Comparison of ENCODE assay signal across 8 cellular contexts in genomic region chr14:21096889-21097615, GRCh38. TPM values are rescaled to one million over a fixed set of nuclear protein-coding genes. Genes with fewer than 3 reads are reported as not detected.
DNase-seq lines count a peak whose midpoint lies in the region; ATAC-seq and TF ChIP-seq lines count a peak whose summit lies in the region.

No MANE protein-coding gene starts in this region.

- peak overlapping the region; percentile 43 for H3K4me3 ChIP-seq in AG04450 (ENCODE audit: low read depth, low read length)
- H3K4me3 ChIP-seq in naive thymus-derived CD4-positive, alpha-beta T cell (ENCODE audit: low read length), result no peak overlapping the region

- H3K27me3 ChIP-seq in AG04450 (ENCODE audit: control insufficient read depth, insufficient read depth, low read length), result peaks cover 9% of the 10 kb centered on the region
- H3K27me3 ChIP-seq in naive thymus-derived CD4-positive, alpha-beta T cell (ENCODE audit: control insufficient read depth in 2 of 2, insufficient read depth in 2 of 2, low read length in 2 of 2), result peaks cover 0 to 4% of the 10 kb centered on the region in 2 donors

- intact Hi-C loops in naive thymus-derived CD4-positive, alpha-beta T cell (cut with micrococcal nuclease), result no loop called here

- H3K36me3 ChIP-seq in naive thymus-derived CD4-positive, alpha-beta T cell (ENCODE audit: control insufficient read depth in 2 of 3, insufficient read depth in 3 of 3, low read length in 3 of 3), result no peaks in the 10 kb centered on the region

- peaks cover 4% of the 10 kb centered on the region for H3K36me3 Mint-ChIP-seq in chondrocyte (ENCODE audit: low read depth)
- H3K36me3 Mint-ChIP-seq in naive thymus-derived CD4-positive, alpha-beta T cell, result peaks cover 0 to 2% (median 0%) of the 10 kb centered on the region in 5 donors

- peaks cover 0 to 7% of the 10 kb centered on the region in 2 donors for H3K4me1 ChIP-seq in naive thymus-derived CD4-positive, alpha-beta T cell (ENCODE audit: control insufficient read depth in 2 of 2, insufficient read depth in 2 of 2, low read length in 2 of 2)

- POLR2A ChIA-PET in AG04450 (lab: Yijun Ruan, JAX), result interaction anchor here (1.3 kb wide), 1 partner anchor 25 kb away, joined by 8 read pairs; no protein-coding TSS in a partner anchor
- POLR2A ChIA-PET in naive thymus-derived CD4-positive, alpha-beta T cell (lab: Charles Lee), result interaction anchor here (1.0 to 2.3 kb wide), 4 partner anchors 8 to 82 kb away, joined by 3 to 9 read pairs (median 5); no protein-coding TSS in a partner anchor

- H3K27ac Mint-ChIP-seq in chondrocyte (ENCODE audit: unreplicated experiment), result peak overlapping the region; percentile 58
- H3K27ac Mint-ChIP-seq in naive thymus-derived CD4-positive, alpha-beta T cell, result peak overlapping the region; percentile 71 to 93 (median 87)

- peaks cover 57% of the 10 kb centered on the region for H3K4me1 Mint-ChIP-seq in chondrocyte (ENCODE audit: low read depth)
- peaks cover 10 to 31% (median 26%) of the 10 kb centered on the region in 7 donors for H3K4me1 Mint-ChIP-seq in naive thymus-derived CD4-positive, alpha-beta T cell

- no peak for ATAC-seq in naive thymus-derived CD4-positive, alpha-beta T cell
- no peak for ATAC-seq in HG02885 (IDR thresholded peaks at IDR 0.05; ENCODE audit: poor library complexity, unreplicated experiment)

- CTCF ChIA-PET in AG04450 (lab: Charles Lee), result interaction anchor here (0.5 to 6.9 kb wide), 8 partner anchors 8 to 613 kb away, joined by 3 to 191 read pairs (median 6); no protein-coding TSS in a partner anchor
- CTCF ChIA-PET in naive thymus-derived CD4-positive, alpha-beta T cell (lab: Charles Lee), result interaction anchor here (0.6 to 11.3 kb wide), 4 partner anchors 8 to 126 kb away, joined by 3 to 132 read pairs (median 64); partner anchors contain the start of gene ARHGEF40

- H3K9me3 ChIP-seq in AG04450 (ENCODE audit: control insufficient read depth, insufficient read depth, low read length), result no peaks in the 10 kb centered on the region; the same call in 1 of the 2 replicates
- no peaks in the 10 kb centered on the region for H3K9me3 ChIP-seq in naive thymus-derived CD4-positive, alpha-beta T cell (ENCODE audit: control insufficient read depth in 2 of 3, low read length in 3 of 3)

- H3K27ac ChIP-seq in AG04450 (ENCODE audit: low read depth, low read length), result no peak overlapping the region
- H3K27ac ChIP-seq in naive thymus-derived CD4-positive, alpha-beta T cell (ENCODE audit: low read depth, low read length), result peak overlapping the region; percentile 68

- H3K4me3 Mint-ChIP-seq in chondrocyte (ENCODE audit: unreplicated experiment), result peak overlapping the region; percentile 69
- peak overlapping the region; percentile 62 to 88 (median 80) for H3K4me3 Mint-ChIP-seq in naive thymus-derived CD4-positive, alpha-beta T cell

- no peaks in the 10 kb centered on the region for H3K9me3 Mint-ChIP-seq in chondrocyte (ENCODE audit: low read depth)
- H3K9me3 Mint-ChIP-seq in naive thymus-derived CD4-positive, alpha-beta T cell, result peaks cover 0 to 6% (median 0%) of the 10 kb centered on the region in 11 donors

- no peaks in the 10 kb centered on the region for H3K27me3 Mint-ChIP-seq in chondrocyte (ENCODE audit: low read depth)
- H3K27me3 Mint-ChIP-seq in naive thymus-derived CD4-positive, alpha-beta T cell, result peaks cover 0 to 33% (median 0%) of the 10 kb centered on the region in 5 donors

- TF ChIP-seq CTCF in AG04450 (IDR thresholded peaks at IDR 0.05; ENCODE audit: low read depth, low read length) (no peak), chondrocyte (IDR thresholded peaks at IDR 0.05) (no peak)

- DNase-seq in AG04450 (ENCODE audit: low read depth, low spot score), result no peak
- DNase-seq in HuH-7 (ENCODE audit: low spot score), result peak; percentile 18
- DNase-seq in chondrocyte (ENCODE audit: low spot score), result no peak
- DNase-seq in naive thymus-derived CD4-positive, alpha-beta T cell, result peak in 2 of 9 donors; percentile 27 to 30
- no peak for DNase-seq in RKO (ENCODE audit: low spot score)
- DNase-seq in AG08395 (ENCODE audit: low spot score), result no peak
- DNase-seq in NCI-H1436 (lab: John Stamatoyannopoulos, UW), result no peak

RNA-seq across cellular contexts. Expression of gene ZNF219, which starts 1.4 kb away (rescaled TPM):
- 3.9 and 4.8 TPM in 2 replicates for polyA plus RNA-seq in AG04450 (2011; rRNA removed)
- 2.0 and 5.7 TPM in 2 replicates for polyA minus RNA-seq in AG04450 (2011; rRNA and poly(A)+ RNA removed)
- 23.3 to 26.3 TPM (median 23.9 TPM) in 3 replicates for total RNA-seq in chondrocyte
- 10 to 100 TPM in 2 of 5 experiments, 1 to 10 TPM in 3; 5.7 to 22.1 (median 9.1) TPM for total RNA-seq in naive thymus-derived CD4-positive, alpha-beta T cell
- 1 to 10 TPM; 2.3 to 2.8 TPM for polyA plus RNA-seq in naive thymus-derived CD4-positive, alpha-beta T cell

RNA-seq across cellular contexts. Expression of gene TMEM253, which starts 3.8 kb away (rescaled TPM):
- 0.21 TPM in 2 replicates for polyA plus RNA-seq in AG04450 (2011; rRNA removed)
- polyA minus RNA-seq in AG04450 (2011; rRNA and poly(A)+ RNA removed), result not detected in 2 replicates
- 1.1 to 1.6 TPM (median 1.2 TPM) in 3 replicates for total RNA-seq in chondrocyte
- under 1 TPM in 3 of 5 experiments, not detected in 2; 0.56 to 0.73 (median 0.70) TPM for total RNA-seq in naive thymus-derived CD4-positive, alpha-beta T cell
- polyA plus RNA-seq in naive thymus-derived CD4-positive, alpha-beta T cell, result not detected

RNA-seq across cellular contexts. Expression of gene ARHGEF40, which starts 26.9 kb away (rescaled TPM):
- polyA plus RNA-seq in AG04450 (2011; rRNA removed), result 40.7 and 52.2 TPM in 2 replicates
- polyA minus RNA-seq in AG04450 (2011; rRNA and poly(A)+ RNA removed), result 58.3 and 66.3 TPM in 2 replicates
- 86.1 to 144 TPM (median 90.4 TPM) in 3 replicates for total RNA-seq in chondrocyte
- total RNA-seq in naive thymus-derived CD4-positive, alpha-beta T cell, result 10 to 100 TPM in 1 of 5 experiments, 1 to 10 TPM in 1, under 1 TPM in 2, not detected in 1; 0.65 to 40.5 (median 5.4) TPM
- polyA plus RNA-seq in naive thymus-derived CD4-positive, alpha-beta T cell, result under 1 TPM in 1 of 2 donors, not detected in 1; 0.11 TPM

RNA-seq across cellular contexts. Expression of gene RNASE8, which starts 39.4 kb away (rescaled TPM):
- not detected in 2 replicates for polyA plus RNA-seq in AG04450 (2011; rRNA removed)
- polyA minus RNA-seq in AG04450 (2011; rRNA and poly(A)+ RNA removed), result not detected in 2 replicates
- not detected in 3 replicates for total RNA-seq in chondrocyte
- not detected for total RNA-seq in naive thymus-derived CD4-positive, alpha-beta T cell
- not detected for polyA plus RNA-seq in naive thymus-derived CD4-positive, alpha-beta T cell

RNA-seq across cellular contexts. Expression of gene RNASE7, which starts 54.9 kb away (rescaled TPM):
- not detected in 2 replicates for polyA plus RNA-seq in AG04450 (2011; rRNA removed)
- polyA minus RNA-seq in AG04450 (2011; rRNA and poly(A)+ RNA removed), result not detected in 2 replicates
- not detected in 3 replicates for total RNA-seq in chondrocyte
- total RNA-seq in naive thymus-derived CD4-positive, alpha-beta T cell, result not detected
- not detected for polyA plus RNA-seq in naive thymus-derived CD4-positive, alpha-beta T cell
